ENCODE assay signal across 14 cellular contexts in the genomic region with DNA sequence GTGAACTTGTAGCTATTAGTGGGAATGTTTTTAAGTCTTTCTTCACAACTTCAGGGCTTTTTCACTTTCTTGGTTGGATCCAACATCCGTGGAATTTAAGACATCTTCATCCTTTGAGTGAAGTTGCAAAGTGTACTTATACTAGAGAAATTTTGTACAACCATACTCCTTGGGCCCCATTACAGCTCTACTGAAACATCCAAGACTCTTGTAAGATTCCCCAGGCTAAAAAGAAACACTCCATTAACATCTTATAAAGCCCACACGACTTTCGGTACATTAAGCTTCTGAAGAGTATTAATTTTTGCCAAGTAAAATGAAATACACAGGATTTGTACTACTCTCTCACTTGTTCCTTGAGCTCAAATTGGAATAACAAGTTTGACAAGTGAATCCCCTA. TPM values are rescaled to one million over a fixed set of nuclear protein-coding genes. Genes with fewer than 3 reads are reported as not detected.
DNase-seq lines count a peak whose midpoint lies in the region; ATAC-seq and TF ChIP-seq lines count a peak whose summit lies in the region.
"Had no signal": no experiment of that assay in that cellular context is flagged by ENCODE, and none has a peak within 500 bp of the region (broad histone marks: within the 10 kb centered on the region; RNA-seq: fewer than 3 reads in every experiment).

No MANE protein-coding gene starts in this region.

- TF ChIP-seq CTCF in OCI-LY1 (IDR thresholded peaks at IDR 0.05; ENCODE audit: low read length) (no peak), brain (conservative IDR thresholded peaks at IDR 0.05) (no peak)

- DNase-seq in activated naive CD4-positive, alpha-beta T cell treated with anti-CD3 and anti-CD28 coated beads for 36 hours = no peak
- DNase-seq in activated naive CD4-positive, alpha-beta T cell treated with anti-CD3 and anti-CD28 coated beads, Interleukin-2, amount 50 U/mL, for 16 hours = no peak
- no peak for DNase-seq in stimulated activated naive B cell treated with anti-CD40 and anti-IgM and Interleukin-4, amounts not matched to agents 10 μg/mL and 1 μg/mL and 100 μg/mL, for 72 hours
- DNase-seq in DMS153 (lab: John Stamatoyannopoulos, UW) = no peak
- DNase-seq: dermis blood vessel endothelial cell, mammary epithelial cell, NCI-H774 had no signal

- peaks cover 43% of the 10 kb centered on the region for H3K4me1 Mint-ChIP-seq in activated naive CD4-positive, alpha-beta T cell treated with anti-CD3 and anti-CD28 coated beads for 36 hours (ENCODE audit: low read depth)
- peaks cover 48% of the 10 kb centered on the region for H3K4me1 Mint-ChIP-seq in brain
- peaks cover 12 to 24% of the 10 kb centered on the region in 2 donors for H3K4me1 Mint-ChIP-seq in stimulated activated naive B cell treated with anti-CD40 and anti-IgM and Interleukin-4, amounts not matched to agents 10 μg/mL and 1 μg/mL and 100 μg/mL, for 72 hours

- no peaks in the 10 kb centered on the region for H3K9me2 ChIP-seq in OCI-LY1 (ENCODE audit: low read depth, low read length)

- H3K36me3 Mint-ChIP-seq in activated naive CD4-positive, alpha-beta T cell treated with anti-CD3 and anti-CD28 coated beads for 36 hours (ENCODE audit: low read depth) = peaks cover 56% of the 10 kb centered on the region
- H3K36me3 Mint-ChIP-seq in brain = peaks cover 43% of the 10 kb centered on the region
- peaks cover 16 to 38% of the 10 kb centered on the region in 2 donors for H3K36me3 Mint-ChIP-seq in stimulated activated naive B cell treated with anti-CD40 and anti-IgM and Interleukin-4, amounts not matched to agents 10 μg/mL and 1 μg/mL and 100 μg/mL, for 72 hours

- peak overlapping the region; percentile 89 for H3K27ac Mint-ChIP-seq in activated naive CD4-positive, alpha-beta T cell treated with anti-CD3 and anti-CD28 coated beads for 36 hours
- peak overlapping the region in 3 of 5 experiments; percentile 20 to 75 (median 23) for H3K27ac Mint-ChIP-seq in brain
- H3K27ac Mint-ChIP-seq in stimulated activated naive B cell treated with anti-CD40 and anti-IgM and Interleukin-4, amounts not matched to agents 10 μg/mL and 1 μg/mL and 100 μg/mL, for 72 hours = peak overlapping the region; percentile 69

- peaks cover 6% of the 10 kb centered on the region; the same call in 1 of the 2 replicates for H4K20me1 ChIP-seq in OCI-LY1 (ENCODE audit: insufficient read depth, low read length)

- peak overlapping the region; percentile 84; the same call in 1 of the 2 replicates for H3K4me2 ChIP-seq in OCI-LY1 (ENCODE audit: low read length)

- H3K9me3 Mint-ChIP-seq in activated naive CD4-positive, alpha-beta T cell treated with anti-CD3 and anti-CD28 coated beads for 36 hours = no peaks in the 10 kb centered on the region
- no peaks in the 10 kb centered on the region for H3K9me3 Mint-ChIP-seq in brain
- H3K9me3 Mint-ChIP-seq in stimulated activated naive B cell treated with anti-CD40 and anti-IgM and Interleukin-4, amounts not matched to agents 10 μg/mL and 1 μg/mL and 100 μg/mL, for 72 hours = no peaks in the 10 kb centered on the region

- H3K4me1 ChIP-seq in OCI-LY1 (ENCODE audit: insufficient read depth, low read length, severe bottlenecking) = peaks cover 50% of the 10 kb centered on the region

- H3K9ac ChIP-seq in OCI-LY1 (ENCODE audit: low read length) = no peak overlapping the region
- H3K9ac ChIP-seq: parathyroid adenoma had no signal

- H3F3A ChIP-seq in OCI-LY1 (ENCODE audit: insufficient read depth, low read length) = peaks cover 49% of the 10 kb centered on the region

- H3K27me3 ChIP-seq in OCI-LY1 (ENCODE audit: insufficient read depth, low read length) = no peaks in the 10 kb centered on the region
- H3K27me3 ChIP-seq: vagina had no signal

- no peak overlapping the region for H2AFZ ChIP-seq in OCI-LY1 (ENCODE audit: low read length)

- H3K36me3 ChIP-seq in OCI-LY1 (ENCODE audit: insufficient read depth, low read length) = peaks cover 72% of the 10 kb centered on the region

- H3K4me3 ChIP-seq in OCI-LY1 (ENCODE audit: low read depth, low read length, poor library complexity, severe bottlenecking) = no peak overlapping the region
- H3K4me3 ChIP-seq: HAP-1 had no signal

- no peaks in the 10 kb centered on the region for H3K27me3 Mint-ChIP-seq in activated naive CD4-positive, alpha-beta T cell treated with anti-CD3 and anti-CD28 coated beads for 36 hours (ENCODE audit: low read depth)
- H3K27me3 Mint-ChIP-seq in brain = peaks cover 7% of the 10 kb centered on the region
- no peaks in the 10 kb centered on the region for H3K27me3 Mint-ChIP-seq in stimulated activated naive B cell treated with anti-CD40 and anti-IgM and Interleukin-4, amounts not matched to agents 10 μg/mL and 1 μg/mL and 100 μg/mL, for 72 hours

- H3K79me2 ChIP-seq in OCI-LY1 (ENCODE audit: insufficient read depth, low read length) = peaks cover 35% of the 10 kb centered on the region
- H3K79me2 ChIP-seq: parathyroid adenoma had no signal

- intact Hi-C loops in activated naive CD4-positive, alpha-beta T cell treated with anti-CD3 and anti-CD28 coated beads for 36 hours (cut with micrococcal nuclease) = no loop called here

- ATAC-seq in stimulated activated naive B cell treated with anti-CD40 and anti-IgM and Interleukin-4, amounts not matched to agents 10 μg/mL and 1 μg/mL and 100 μg/mL, for 72 hours (replicated peaks) = no peak
- ATAC-seq in HG03108 (IDR thresholded peaks at IDR 0.05; ENCODE audit: unreplicated experiment) (no peak), HG03196 (IDR thresholded peaks at IDR 0.05; ENCODE audit: unreplicated experiment) (no peak)

- no peak overlapping the region for H3K27ac ChIP-seq in OCI-LY1 (ENCODE audit: low read depth, low read length, poor library complexity, severe bottlenecking)
- H3K27ac ChIP-seq: vagina had no signal

- no peaks in the 10 kb centered on the region for H3K9me3 ChIP-seq in OCI-LY1 (ENCODE audit: low read length)
- H3K9me3 ChIP-seq: HAP-1, vagina had no signal

- CTCF ChIA-PET in activated naive CD4-positive, alpha-beta T cell treated with anti-CD3 and anti-CD28 coated beads for 36 hours (lab: Charles Lee) = interaction anchor here (0.7 to 3.5 kb wide), 5 partner anchors 11 to 108 kb away, joined by 3 to 15 read pairs (median 3); no protein-coding TSS in a partner anchor

- peak overlapping the region; percentile 3 for H3K4me3 Mint-ChIP-seq in activated naive CD4-positive, alpha-beta T cell treated with anti-CD3 and anti-CD28 coated beads for 36 hours
- peak overlapping the region; percentile 55 to 97 (median 89) for H3K4me3 Mint-ChIP-seq in brain
- peak overlapping the region; percentile 32 to 96 for H3K4me3 Mint-ChIP-seq in stimulated activated naive B cell treated with anti-CD40 and anti-IgM and Interleukin-4, amounts not matched to agents 10 μg/mL and 1 μg/mL and 100 μg/mL, for 72 hours

RNA-seq across cellular contexts. Expression of gene TMEM230, which starts 1.5 kb away (rescaled TPM):
- 10 to 100 TPM; 86.3 to 90.5 TPM for total RNA-seq in activated naive CD4-positive, alpha-beta T cell treated with anti-CD3 and anti-CD28 coated beads for 36 hours
- polyA plus RNA-seq in brain (ENCODE audit: insufficient read depth, low read depth, low replicate concordance) = 120 TPM

RNA-seq across cellular contexts. Expression of gene PCNA, which starts 5.4 kb away (rescaled TPM):
- 100 to 1,000 TPM; 631 to 641 TPM for total RNA-seq in activated naive CD4-positive, alpha-beta T cell treated with anti-CD3 and anti-CD28 coated beads for 36 hours
- polyA plus RNA-seq in brain (ENCODE audit: insufficient read depth, low read depth, low replicate concordance) = 172 TPM

RNA-seq across cellular contexts. Expression of gene CDS2, which starts 12.4 kb away (rescaled TPM):
- 10 to 100 TPM; 23.2 to 24.1 TPM for total RNA-seq in activated naive CD4-positive, alpha-beta T cell treated with anti-CD3 and anti-CD28 coated beads for 36 hours
- polyA plus RNA-seq in brain (ENCODE audit: insufficient read depth, low read depth, low replicate concordance) = 40.9 TPM

Comparison
In these comparisons a context has a peak if more than half of its experiments do, and no peak if none do; other contexts are left out.
1. H3K27ac Mint-ChIP-seq: peak in every context shown above with its lines; median percentile 89 in activated naive CD4-positive, alpha-beta T cell treated with anti-CD3 and anti-CD28 coated beads for 36 hours; 69 in stimulated activated naive B cell treated with anti-CD40 and anti-IgM and Interleukin-4, amounts not matched to agents 10 μg/mL and 1 μg/mL and 100 μg/mL, for 72 hours; 23 in brain.
2. H3K4me3 Mint-ChIP-seq: peak in every context shown above with its lines; median percentile 89 in brain; 64 in stimulated activated naive B cell treated with anti-CD40 and anti-IgM and Interleukin-4, amounts not matched to agents 10 μg/mL and 1 μg/mL and 100 μg/mL, for 72 hours; 3 in activated naive CD4-positive, alpha-beta T cell treated with anti-CD3 and anti-CD28 coated beads for 36 hours.